8 cellular contexts compared by ENCODE assay signal in genomic region chr11:45803981-45804805, GRCh38. TPM values are rescaled to one million over a fixed set of nuclear protein-coding genes. Genes with fewer than 3 reads are reported as not detected.
DNase-seq lines count a peak whose midpoint lies in the region; ATAC-seq and TF ChIP-seq lines count a peak whose summit lies in the region.

No MANE protein-coding gene starts in this region.

- H4K5ac ChIP-seq in H9 (ENCODE audit: insufficient read length, low read depth, low read length) = no peak overlapping the region

- intact Hi-C loops in activated CD4-positive, alpha-beta T cell treated with anti-CD3 and anti-CD28 coated beads, Interleukin-2, amount 10 ng/mL, durations not matched to agents 24 days and 14 days (cut with micrococcal nuclease) = loop anchor here (10.0 kb wide), 1 partner anchor 1239 kb away; the partner anchor contains the start of gene CD82

- no peak overlapping the region for H3K14ac ChIP-seq in H9 (ENCODE audit: insufficient read depth, low read length)

- no peaks in the 10 kb centered on the region; the same call in 1 of the 2 replicates for H3K4me1 ChIP-seq in H9 (ENCODE audit: insufficient read depth, low read length)

- H4K91ac ChIP-seq in H9 (ENCODE audit: insufficient read length, low read depth, low read length) = no peak overlapping the region

- H3K36me3 Mint-ChIP-seq in H9 (ENCODE audit: insufficient read depth in 1 of 3, low read depth in 3 of 3) = peaks cover 0 to 9% (median 5%) of the 10 kb centered on the region in 3 experiments; a peak in 4 of 7 replicates
- H3K36me3 Mint-ChIP-seq in activated CD4-positive, alpha-beta T cell treated with anti-CD3 and anti-CD28 coated beads, Interleukin-2, amount 10 ng/mL, durations not matched to agents 24 days and 14 days (ENCODE audit: low read depth) = peaks cover 11% of the 10 kb centered on the region

- no peak overlapping the region for H4K8ac ChIP-seq in H9 (replicated peaks; ENCODE audit: insufficient read length, low read depth, low read length)

- no peak overlapping the region for H2BK120ac ChIP-seq in H9 (ENCODE audit: low read depth, low read length, poor library complexity, severe bottlenecking)

- no peak overlapping the region for H3K56ac ChIP-seq in H9 (ENCODE audit: insufficient read length, low read depth, low read length)

- H3K23me2 ChIP-seq in H9 (ENCODE audit: insufficient read length, low read depth, low read length, poor library complexity, severe bottlenecking) = peaks cover 14% of the 10 kb centered on the region

- WGBS in H9 (ENCODE audit: extremely low coverage, insufficient read length, low lambda C conversion rate) = no CpG with 5 or more reads among the region's 74 CpGs

- H4K20me1 ChIP-seq in H9 (ENCODE audit: control insufficient read depth, insufficient read depth, insufficient read length) = no peaks in the 10 kb centered on the region

- H3K27ac Mint-ChIP-seq in H9 = peak overlapping the region in 1 of 3 experiments; percentile 31; a peak in 1 of 7 replicates
- peak overlapping the region; percentile 96 for H3K27ac Mint-ChIP-seq in activated CD4-positive, alpha-beta T cell treated with anti-CD3 and anti-CD28 coated beads, Interleukin-2, amount 10 ng/mL, durations not matched to agents 24 days and 14 days

- no peak overlapping the region for H2AK5ac ChIP-seq in H9 (ENCODE audit: insufficient read length, low read length)

- no peak overlapping the region for H3K18ac ChIP-seq in H9 (ENCODE audit: insufficient read length, low read depth, low read length)

- H3K9ac ChIP-seq in H9 (ENCODE audit: extremely low read depth, insufficient read length, low read length) = no peak overlapping the region

- H3K4me3 ChIP-seq in coronary artery = peak overlapping the region; percentile 82

- peak overlapping the region; percentile 82 to 92 for H3K4me3 Mint-ChIP-seq in H9
- H3K4me3 Mint-ChIP-seq in activated CD4-positive, alpha-beta T cell treated with anti-CD3 and anti-CD28 coated beads, Interleukin-2, amount 10 ng/mL, durations not matched to agents 24 days and 14 days = peak overlapping the region; percentile 98

- H3K9me3 Mint-ChIP-seq in H9 = peaks cover 0 to 2% of the 10 kb centered on the region in 2 experiments; a peak in 1 of 5 replicates
- no peaks in the 10 kb centered on the region for H3K9me3 Mint-ChIP-seq in activated CD4-positive, alpha-beta T cell treated with anti-CD3 and anti-CD28 coated beads, Interleukin-2, amount 10 ng/mL, durations not matched to agents 24 days and 14 days

- peaks cover 17 to 21% of the 10 kb centered on the region in 2 experiments for H3K4me1 Mint-ChIP-seq in H9
- peaks cover 27% of the 10 kb centered on the region for H3K4me1 Mint-ChIP-seq in activated CD4-positive, alpha-beta T cell treated with anti-CD3 and anti-CD28 coated beads, Interleukin-2, amount 10 ng/mL, durations not matched to agents 24 days and 14 days

- ATAC-seq in left lobe of liver (peak; percentile 63), HG02981 (IDR thresholded peaks at IDR 0.05; ENCODE audit: unreplicated experiment) (no peak)

- no peak overlapping the region for H3K4ac ChIP-seq in H9 (ENCODE audit: low read depth, low read length)

- H3K27me3 Mint-ChIP-seq in H9 (ENCODE audit: low read depth) = peaks cover 27% of the 10 kb centered on the region
- H3K27me3 Mint-ChIP-seq in activated CD4-positive, alpha-beta T cell treated with anti-CD3 and anti-CD28 coated beads, Interleukin-2, amount 10 ng/mL, durations not matched to agents 24 days and 14 days = no peaks in the 10 kb centered on the region

- DNase-seq in DMS53 (lab: John Stamatoyannopoulos, UW) (peak; percentile 82), H9 (peak; percentile 82), NCI-H2081 treated with DMSO at 0.1 percent for 48 hours (lab: John Stamatoyannopoulos, UW) (peak; percentile 30), coronary artery (ENCODE audit: low spot score) (peak; percentile 90), left lobe of liver (ENCODE audit: low spot score) (peak; percentile 87)
- DNase-seq in activated CD4-positive, alpha-beta T cell treated with anti-CD3 and anti-CD28 coated beads, Interleukin-2, amount 10 ng/mL, durations not matched to agents 24 days and 14 days = peak; percentile 91
- peak; percentile 25 to 63 for DNase-seq in stimulated activated CD4-positive, alpha-beta T cell treated with anti-CD3 and anti-CD28 coated beads, Interleukin-1b, Interleukin-23, amount 100 ng/mL, for 4 hours (ENCODE audit: low read depth in 2 of 2)

- TF ChIP-seq CTCF in H9 (conservative IDR thresholded peaks at IDR 0.05) = no peak
- no peak for TF ChIP-seq CTCF in coronary artery (IDR thresholded peaks at IDR 0.05)

- no peak overlapping the region for H2BK5ac ChIP-seq in H9 (ENCODE audit: insufficient read length, low read length)

- H3K27ac ChIP-seq in H9 (ENCODE audit: insufficient read length, low read depth, low read length) (no peak overlapping the region), coronary artery (peak overlapping the region; percentile 69 to 90)

- no peaks in the 10 kb centered on the region for H3K79me2 ChIP-seq in H9 (ENCODE audit: insufficient read depth, low read length)

- no peaks in the 10 kb centered on the region for H3K9me3 ChIP-seq in H9 (ENCODE audit: control insufficient read depth, low read depth, low read length)

- peak overlapping the region; percentile 55 for H3K4me2 ChIP-seq in H9 (ENCODE audit: insufficient read depth, insufficient read length, low read length)

- H3K79me1 ChIP-seq in H9 (ENCODE audit: insufficient read depth, low read depth, low read length, poor library complexity, severe bottlenecking) = no peaks in the 10 kb centered on the region

- no peak overlapping the region for H2BK15ac ChIP-seq in H9 (ENCODE audit: low read depth, low read length)

- no peak overlapping the region for H2AFZ ChIP-seq in H9 (ENCODE audit: low read length)

- H3K23ac ChIP-seq in H9 (ENCODE audit: insufficient read length, low read depth, low read length) = no peak overlapping the region

- H3T11ph ChIP-seq in H9 (ENCODE audit: low read length) = no peak overlapping the region

- H2BK12ac ChIP-seq in H9 (ENCODE audit: insufficient read length, low read depth, low read length) = no peak overlapping the region

- H2BK20ac ChIP-seq in H9 (ENCODE audit: low read depth, low read length, poor library complexity, severe bottlenecking) = no peak overlapping the region

- H3K27me3 ChIP-seq in H9 (ENCODE audit: insufficient read depth, low read length) = peaks cover 2% of the 10 kb centered on the region; the same call in 1 of the 2 replicates

RNA-seq across cellular contexts. Expression of gene SLC35C1, which starts 0.8 kb away (rescaled TPM):
- total RNA-seq in H9 (2021) = 8.9 and 10.4 TPM in 2 replicates
- total RNA-seq in activated CD4-positive, alpha-beta T cell treated with anti-CD3 and anti-CD28 coated beads, Interleukin-2, amount 10 ng/mL, durations not matched to agents 24 days and 14 days = 15.3 and 17.4 TPM in 2 replicates
- total RNA-seq in left lobe of liver = 13.2 TPM

RNA-seq across cellular contexts. Expression of gene CRY2, which starts 43.1 kb away (rescaled TPM):
- total RNA-seq in H9 (2021) = 14.4 and 14.5 TPM in 2 replicates
- total RNA-seq in activated CD4-positive, alpha-beta T cell treated with anti-CD3 and anti-CD28 coated beads, Interleukin-2, amount 10 ng/mL, durations not matched to agents 24 days and 14 days = 22.1 and 22.5 TPM in 2 replicates
- 52.9 TPM for total RNA-seq in left lobe of liver

Comparison
In these comparisons a context has a peak if more than half of its experiments do, and no peak if none do; other contexts are left out.
1. DNase-seq: peak in every context shown above with its lines; median percentile 91 in activated CD4-positive, alpha-beta T cell treated with anti-CD3 and anti-CD28 coated beads, Interleukin-2, amount 10 ng/mL, durations not matched to agents 24 days and 14 days; 90 in coronary artery; 87 in left lobe of liver; 82 in DMS53; 82 in H9; 44 in stimulated activated CD4-positive, alpha-beta T cell treated with anti-CD3 and anti-CD28 coated beads, Interleukin-1b, Interleukin-23, amount 100 ng/mL, for 4 hours; 30 in NCI-H2081 treated with DMSO at 0.1 percent for 48 hours.